18 cellular contexts compared by ENCODE assay signal in genomic region chr16:31397101-31397660, GRCh38. TPM values are rescaled to one million over a fixed set of nuclear protein-coding genes. Genes with fewer than 3 reads are reported as not detected.
A peak's percentile ranks its signal among the peaks of the same experiment; 100 is the strongest.
DNase-seq lines count a peak whose midpoint lies in the region; ATAC-seq and TF ChIP-seq lines count a peak whose summit lies in the region.
"Had no signal": no experiment of that assay in that cellular context is flagged by ENCODE, and none has a peak within 500 bp of the region (broad histone marks: within the 10 kb centered on the region; RNA-seq: fewer than 3 reads in every experiment).

No MANE protein-coding gene starts in this region.

- H2BK12ac ChIP-seq in neuronal stem cell (ENCODE audit: low read length): no peak overlapping the region

- no peak overlapping the region for H3K18ac ChIP-seq in IMR-90 (ENCODE audit: low read depth, low read length)
- H3K18ac ChIP-seq in neuronal stem cell (ENCODE audit: low read length): peak overlapping the region; percentile 64

- H3K4me1 ChIP-seq in IMR-90 (ENCODE audit: control insufficient read depth, insufficient read depth, low read length) (no peaks in the 10 kb centered on the region), neuronal stem cell (ENCODE audit: control insufficient read depth in 2 of 2, insufficient read depth in 1 of 2, low read depth in 1 of 2, low read length in 2 of 2) (no peaks in the 10 kb centered on the region)
- H3K4me1 ChIP-seq: A549, BE2C, Caco-2, HAP-1 had no signal

- H3K4ac ChIP-seq in IMR-90 (ENCODE audit: low read depth, low read length) (no peak overlapping the region), neuronal stem cell (ENCODE audit: low read length) (no peak overlapping the region)

- H2AK5ac ChIP-seq in IMR-90 (ENCODE audit: low read depth, low read length) (no peak overlapping the region), neuronal stem cell (ENCODE audit: low read depth, low read length) (no peak overlapping the region)

- POLR2A ChIA-PET in IMR-90 (lab: Charles Lee; ENCODE audit: unreplicated experiment): no interaction called here

- no peaks in the 10 kb centered on the region for H3K79me1 ChIP-seq in IMR-90 (ENCODE audit: low read depth in 1 of 2, low read length in 2 of 2)
- H3K79me1 ChIP-seq in neuronal stem cell (ENCODE audit: low read depth, low read length): no peaks in the 10 kb centered on the region

- no peak overlapping the region for H4K8ac ChIP-seq in IMR-90 (ENCODE audit: low read depth in 2 of 2, low read length in 2 of 2)
- H4K8ac ChIP-seq in neuronal stem cell (ENCODE audit: low read depth, low read length): peak overlapping the region; percentile 43

- dilution Hi-C loops in IMR-90 (cut with HindIII; ENCODE audit: low sequenced_read_pairs, unreplicated experiment): no loop called here

- H2BK20ac ChIP-seq in IMR-90 (ENCODE audit: low read depth, low read length): no peak overlapping the region

- H3K36me3 ChIP-seq in IMR-90 (ENCODE audit: control insufficient read depth, insufficient read depth, low read length): no peaks in the 10 kb centered on the region
- H3K36me3 ChIP-seq in neuronal stem cell (replicated peaks in 1 of 2; ENCODE audit: control insufficient read depth in 2 of 2, insufficient read depth in 2 of 2, low read length in 2 of 2): no peaks in the 10 kb centered on the region
- H3K36me3 ChIP-seq: BE2C, HAP-1 had no signal

- DNase-seq in IMR-90: no peak
- DNase-seq in neuronal stem cell (ENCODE audit: low spot score): no peak
- no peak for DNase-seq in NCI-H1417 treated with DMSO at 0.1 percent for 48 hours (lab: John Stamatoyannopoulos, UW)
- DNase-seq in NCI-H1092 (lab: John Stamatoyannopoulos, UW): no peak
- DNase-seq in left colon: no peak
- DNase-seq: BE2C, Caco-2, DND-41, GDM1, HFFc6 had no signal

- peaks cover 9% of the 10 kb centered on the region for H3K9me3 Mint-ChIP-seq in dendritic cell treated with granulocyte-macrophage colony-stimulating factor and Interleukin-4, amounts not matched to agents 40 ng/mL and 50 ng/mL, for 4 days

- in situ Hi-C loops in IMR-90 (cut with MboI; ENCODE audit: low sequenced_read_pairs): no loop called here

- H3K4me3 Mint-ChIP-seq in dendritic cell treated with granulocyte-macrophage colony-stimulating factor and Interleukin-4, amounts not matched to agents 40 ng/mL and 50 ng/mL, for 4 days: no peak overlapping the region
- H3K4me3 Mint-ChIP-seq: CD8-positive, alpha-beta memory T cell; HFFc6 had no signal

- H2AFZ ChIP-seq in IMR-90 (replicated peaks; ENCODE audit: low read length, poor library complexity) (no peak overlapping the region), neuronal stem cell (ENCODE audit: low read length) (no peak overlapping the region)

- H3K27ac ChIP-seq in IMR-90 (ENCODE audit: insufficient read depth, low read length) (no peak overlapping the region), neuronal stem cell (replicated peaks; ENCODE audit: low read length) (no peak overlapping the region)
- H3K27ac ChIP-seq: A549, C4-2B, HL-60 had no signal

- H2BK5ac ChIP-seq in IMR-90 (ENCODE audit: low read depth, low read length, poor library complexity, severe bottlenecking): no peak overlapping the region
- no peak overlapping the region for H2BK5ac ChIP-seq in neuronal stem cell (ENCODE audit: low read length)

- H4K91ac ChIP-seq in IMR-90 (ENCODE audit: insufficient read depth, low read depth, low read length): no peak overlapping the region
- H4K91ac ChIP-seq in neuronal stem cell (ENCODE audit: low read depth, low read length, poor library complexity): peak overlapping the region; percentile 72

- no peaks in the 10 kb centered on the region for H4K20me1 ChIP-seq in IMR-90 (ENCODE audit: insufficient read depth, low read length)

- H3K27ac Mint-ChIP-seq in dendritic cell treated with granulocyte-macrophage colony-stimulating factor and Interleukin-4, amounts not matched to agents 40 ng/mL and 50 ng/mL, for 4 days: peak overlapping the region; percentile 66
- H3K27ac Mint-ChIP-seq: HFFc6 had no signal

- H3K4me1 Mint-ChIP-seq in dendritic cell treated with granulocyte-macrophage colony-stimulating factor and Interleukin-4, amounts not matched to agents 40 ng/mL and 50 ng/mL, for 4 days (ENCODE audit: low read depth): peaks cover 61% of the 10 kb centered on the region

- H3K27me3 ChIP-seq in IMR-90 (ENCODE audit: control insufficient read depth, insufficient read depth, low read length) (no peaks in the 10 kb centered on the region; the same call in 1 of the 2 replicates), neuronal stem cell (ENCODE audit: control insufficient read depth in 3 of 3, insufficient read depth in 3 of 3, low read depth in 1 of 3, low read length in 3 of 3) (no peaks in the 10 kb centered on the region)
- H3K27me3 ChIP-seq: BE2C had no signal

- no peak for TF ChIP-seq CTCF in IMR-90 (conservative IDR thresholded peaks at IDR 0.05; ENCODE audit: low read depth, low read length)

- H2BK15ac ChIP-seq in IMR-90 (ENCODE audit: low read depth, low read length): no peak overlapping the region
- no peak overlapping the region for H2BK15ac ChIP-seq in neuronal stem cell (ENCODE audit: low read length)

- no peaks in the 10 kb centered on the region for H3K36me3 Mint-ChIP-seq in dendritic cell treated with granulocyte-macrophage colony-stimulating factor and Interleukin-4, amounts not matched to agents 40 ng/mL and 50 ng/mL, for 4 days (ENCODE audit: low read depth)
- H3K36me3 Mint-ChIP-seq: CD8-positive, alpha-beta memory T cell had no signal

- TF ChIP-seq POLR2A in IMR-90 (IDR thresholded peaks at IDR 0.05; ENCODE audit: low read depth, low read length): no peak

- no peaks in the 10 kb centered on the region for H3K9me1 ChIP-seq in IMR-90 (ENCODE audit: insufficient read depth, low read length)

- intact Hi-C loops in IMR-90 (cut with micrococcal nuclease) (loop anchor here (10.0 kb wide), 1 partner anchor 92 kb away; no protein-coding TSS in a partner anchor), left colon (cut with DNase I, micrococcal nuclease) (no loop called here)
- intact Hi-C loops in dendritic cell treated with granulocyte-macrophage colony-stimulating factor and Interleukin-4, amounts not matched to agents 40 ng/mL and 50 ng/mL, for 4 days (cut with micrococcal nuclease): no loop called here

- H3K4me2 ChIP-seq in IMR-90 (ENCODE audit: low read depth, low read length) (no peak overlapping the region), neuronal stem cell (ENCODE audit: insufficient read depth, low read length, poor library complexity, severe bottlenecking) (no peak overlapping the region)
- H3K4me2 ChIP-seq: A549 had no signal

- H3K23ac ChIP-seq in IMR-90 (ENCODE audit: low read depth, low read length): no peak overlapping the region
- peak overlapping the region; percentile 89 for H3K23ac ChIP-seq in neuronal stem cell (ENCODE audit: low read depth, low read length, poor library complexity)

- no peaks in the 10 kb centered on the region for H3K27me3 Mint-ChIP-seq in dendritic cell treated with granulocyte-macrophage colony-stimulating factor and Interleukin-4, amounts not matched to agents 40 ng/mL and 50 ng/mL, for 4 days

- H2BK120ac ChIP-seq in IMR-90 (ENCODE audit: low read depth, low read length) (no peak overlapping the region), neuronal stem cell (ENCODE audit: low read depth, low read length) (no peak overlapping the region)

- WGBS in IMR-90 (ENCODE audit: extremely low coverage in 2 of 2, insufficient read length in 1 of 2), 2 experiments: 65% methylated on average over 5 of the region's 18 CpGs; no CpG with 5 or more reads in 1 of the 2 experiments
- WGBS in neuronal stem cell (ENCODE audit: extremely low coverage in 2 of 2, insufficient read length in 2 of 2, insufficient replicate concordance in 1 of 2), 2 donors: no CpG with 5 or more reads among the region's 18 CpGs

- CTCF ChIA-PET in IMR-90 (lab: Yijun Ruan, JAX): no interaction called here

- H2AK9ac ChIP-seq in IMR-90 (replicated peaks; ENCODE audit: low read depth, low read length, poor library complexity): peak overlapping the region; percentile 55

- BruUV-seq in IMR-90 (replicated peaks; lab: Mats Ljungman, UMichigan): no TSS peak

- H3K4me3 ChIP-seq in IMR-90 (ENCODE audit: insufficient read depth, low read depth, low read length) (no peak overlapping the region), neuronal stem cell (ENCODE audit: low read length in 2 of 2) (no peak overlapping the region)
- H3K4me3 ChIP-seq: A549, HAP-1 had no signal

- no peak overlapping the region for H3K56ac ChIP-seq in IMR-90 (ENCODE audit: extremely low read depth, insufficient read depth, low read length)

- no peak overlapping the region for H4K5ac ChIP-seq in IMR-90 (ENCODE audit: low read depth, low read length)

- ATAC-seq in IMR-90 (ENCODE audit: low read depth) (no peak), left colon (no peak)

- H3K9ac ChIP-seq in IMR-90 (ENCODE audit: low read depth, low read length) (no peak overlapping the region), neuronal stem cell (ENCODE audit: low read depth, low read length, poor library complexity) (no peak overlapping the region)

- H3K14ac ChIP-seq in IMR-90 (replicated peaks; ENCODE audit: low read depth, low read length) (no peak overlapping the region), neuronal stem cell (ENCODE audit: low read length) (peak overlapping the region; percentile 71)

- TF ChIP-seq RAD21 in IMR-90 (IDR thresholded peaks at IDR 0.05; ENCODE audit: low read length): no peak

- H3K9me3 ChIP-seq in IMR-90 (ENCODE audit: control insufficient read depth, insufficient read depth, low read length) (no peaks in the 10 kb centered on the region; the same call in 1 of the 2 replicates), neuronal stem cell (replicated peaks in 1 of 2; ENCODE audit: control insufficient read depth in 2 of 2, insufficient read depth in 1 of 2, low read depth in 1 of 2, low read length in 2 of 2) (peaks cover 0 to 6% of the 10 kb centered on the region in 2 donors)
- H3K9me3 ChIP-seq: BE2C, Caco-2, HAP-1 had no signal

RNA-seq across cellular contexts. Expression of gene ITGAD, which starts 4.0 kb away (rescaled TPM):
- total RNA-seq in IMR-90 (2012; rRNA removed) (not detected in 2 replicates), left colon (under 1 TPM in 1 of 2 donors, not detected in 1; 0.11 TPM)
- not detected in 2 replicates for polyA plus RNA-seq in IMR-90 (2012; rRNA removed)
- not detected in 2 replicates for polyA plus RNA-seq in IMR-90 (2012; cell fraction: cytosol; rRNA removed)
- polyA plus RNA-seq in IMR-90 (2012; cell fraction: nucleus; rRNA removed; ENCODE audit: low replicate concordance): not detected in 2 replicates
- not detected for polyA plus RNA-seq in neuronal stem cell (2013, experiment 1 of 2)
- not detected for polyA plus RNA-seq in neuronal stem cell (2013, experiment 2 of 2)
- total RNA-seq: Caco-2; CD8-positive, alpha-beta memory T cell; H1; HFFc6 had no signal
- polyA plus RNA-seq: A549, AG04450 had no signal

RNA-seq across cellular contexts. Expression of gene COX6A2, which starts 31.0 kb away (rescaled TPM):
- total RNA-seq in IMR-90 (2012; rRNA removed) (not detected in 2 replicates), left colon (not detected)
- polyA plus RNA-seq in IMR-90 (2012; rRNA removed): not detected in 2 replicates
- not detected in 2 replicates for polyA plus RNA-seq in IMR-90 (2012; cell fraction: cytosol; rRNA removed)
- polyA plus RNA-seq in IMR-90 (2012; cell fraction: nucleus; rRNA removed; ENCODE audit: low replicate concordance): not detected in 2 replicates
- not detected for polyA plus RNA-seq in neuronal stem cell (2013, experiment 1 of 2)
- 0.18 TPM for polyA plus RNA-seq in neuronal stem cell (2013, experiment 2 of 2)
- total RNA-seq: Caco-2; CD8-positive, alpha-beta memory T cell; H1; HFFc6 had no signal
- polyA plus RNA-seq: A549; AG04450; CD8-positive, alpha-beta memory T cell had no signal

RNA-seq across cellular contexts. Expression of gene ITGAX, which starts 42.2 kb away (rescaled TPM):
- total RNA-seq in IMR-90 (2012; rRNA removed): 0.18 TPM in 1 of 2 replicates, not detected in the other
- 0.09 TPM in 2 replicates for polyA plus RNA-seq in IMR-90 (2012; rRNA removed)
- polyA plus RNA-seq in IMR-90 (2012; cell fraction: cytosol; rRNA removed): 0.12 and 0.17 TPM in 2 replicates
- 0.37 and 0.73 TPM in 2 replicates for polyA plus RNA-seq in IMR-90 (2012; cell fraction: nucleus; rRNA removed; ENCODE audit: low replicate concordance)
- polyA plus RNA-seq in neuronal stem cell (2013, experiment 1 of 2): not detected
- not detected for polyA plus RNA-seq in neuronal stem cell (2013, experiment 2 of 2)
- total RNA-seq in left colon: 1 to 10 TPM; 1.6 to 3.8 TPM
- total RNA-seq: Caco-2, H1, HFFc6 had no signal

RNA-seq across cellular contexts. Expression of gene ZNF843, which starts 45.4 kb away (rescaled TPM):
- under 0.01 TPM in 2 replicates for total RNA-seq in IMR-90 (2012; rRNA removed)
- polyA plus RNA-seq in IMR-90 (2012; rRNA removed): 0.13 and 0.27 TPM in 2 replicates
- 0.16 and 0.34 TPM in 2 replicates for polyA plus RNA-seq in IMR-90 (2012; cell fraction: cytosol; rRNA removed)
- polyA plus RNA-seq in IMR-90 (2012; cell fraction: nucleus; rRNA removed; ENCODE audit: low replicate concordance): 0.09 and 0.16 TPM in 2 replicates
- polyA plus RNA-seq in neuronal stem cell (2013, experiment 1 of 2): 1.4 TPM
- 1.3 TPM for polyA plus RNA-seq in neuronal stem cell (2013, experiment 2 of 2)
- under 1 TPM; 0.31 to 0.39 TPM for total RNA-seq in left colon
